ENCODE assay signal across 14 cellular contexts in genomic region chr14:90521930-90522483, GRCh38.
DNase-seq lines count a peak whose midpoint lies in the region; TF ChIP-seq lines count a peak whose summit lies in the region.
"Had no signal": no experiment of that assay in that cellular context is flagged by ENCODE, and none has a peak within 500 bp of the region (broad histone marks: within the 10 kb centered on the region; RNA-seq: fewer than 3 reads in every experiment).

No MANE protein-coding gene starts in this region.

- intact Hi-C loops in breast epithelium (cut with DNase I; ENCODE audit: low total_unique reads): loop anchor here (5.0 kb wide), 1 partner anchor 125 kb away; the partner anchor contains the start of gene CALM1
- intact Hi-C loops in MCF 10A (cut with micrococcal nuclease): no loop called here
- intact Hi-C loops in posterior vena cava (cut with DNase I): loop anchor here in 1 of 2 donors (5.0 kb wide), 1 partner anchor 125 kb away; the partner anchor contains the start of gene CALM1
- intact Hi-C loops in transverse colon (cut with DNase I; ENCODE audit: low total_unique reads): loop anchor here (10.0 kb wide), 1 partner anchor 217 kb away; no protein-coding TSS in a partner anchor
- intact Hi-C loops in CD4-positive, alpha-beta memory T cell (cut with micrococcal nuclease): no loop called here

- peaks cover 10% of the 10 kb centered on the region for H3K4me1 Mint-ChIP-seq in MCF 10A (ENCODE audit: insufficient read depth, unreplicated experiment)
- no peaks in the 10 kb centered on the region for H3K4me1 Mint-ChIP-seq in CD4-positive, alpha-beta memory T cell
- H3K4me1 Mint-ChIP-seq: activated CD4-positive, alpha-beta T cell treated with anti-CD3 and anti-CD28 coated beads, Interleukin-2, amount 10 ng/mL, durations not matched to agents 7 days and 5 days had no signal

- H3K36me3 ChIP-seq in breast epithelium: no peaks in the 10 kb centered on the region
- H3K36me3 ChIP-seq in esophagus (ENCODE audit: control insufficient read depth in 2 of 2, insufficient read depth in 2 of 2, low read length in 1 of 2): no peaks in the 10 kb centered on the region
- no peaks in the 10 kb centered on the region for H3K36me3 ChIP-seq in transverse colon
- H3K36me3 ChIP-seq in CD4-positive, alpha-beta memory T cell (ENCODE audit: insufficient read depth, low read length): no peaks in the 10 kb centered on the region

- no peaks in the 10 kb centered on the region for H3K27me3 ChIP-seq in breast epithelium
- H3K27me3 ChIP-seq in esophagus (ENCODE audit: control insufficient read depth in 1 of 2, insufficient read depth in 2 of 2, low read length in 2 of 2): no peaks in the 10 kb centered on the region
- H3K27me3 ChIP-seq in transverse colon: no peaks in the 10 kb centered on the region
- no peaks in the 10 kb centered on the region for H3K27me3 ChIP-seq in CD4-positive, alpha-beta memory T cell (ENCODE audit: insufficient read depth, low read length)

- no peak for TF ChIP-seq EP300 in transverse colon (IDR thresholded peaks at IDR 0.05; ENCODE audit: low read depth)

- H3K36me3 Mint-ChIP-seq in MCF 10A (ENCODE audit: insufficient read depth, unreplicated experiment): no peaks in the 10 kb centered on the region
- no peaks in the 10 kb centered on the region for H3K36me3 Mint-ChIP-seq in CD4-positive, alpha-beta memory T cell

- H3K9me3 ChIP-seq in breast epithelium (no peaks in the 10 kb centered on the region), esophagus (ENCODE audit: control insufficient read depth in 2 of 2, insufficient read depth in 1 of 2, low read depth in 1 of 2, low read length in 1 of 2) (no peaks in the 10 kb centered on the region), transverse colon (no peaks in the 10 kb centered on the region)
- H3K9me3 ChIP-seq in CD4-positive, alpha-beta memory T cell (ENCODE audit: control insufficient read depth in 1 of 2, low read length in 2 of 2): no peaks in the 10 kb centered on the region

- DNase-seq in breast epithelium (ENCODE audit: low spot score in 2 of 2) (no peak), MCF 10A (ENCODE audit: unreplicated experiment) (no peak), posterior vena cava (ENCODE audit: low spot score) (peak; percentile 73), transverse colon (no peak), GM10248 (ENCODE audit: extremely low spot score) (no peak), COLO668 (lab: John Stamatoyannopoulos, UW; ENCODE audit: unreplicated experiment) (no peak)
- no peak for DNase-seq in CD4-positive, alpha-beta memory T cell
- DNase-seq: activated CD4-positive, alpha-beta T cell treated with anti-CD3 and anti-CD28 coated beads, Interleukin-2, amount 10 ng/mL, durations not matched to agents 7 days and 5 days; activated gamma-delta T cell treated with Interleukin-2 at 50 U/mL for 16 hours; endodermal cell; H7; SIG-M5 had no signal

- in situ Hi-C loops in transverse colon (cut with MboI; ENCODE audit: low pct_ligation_motif_present in 1 of 4, low pct_unique_long_range_greater_than_20kb in 1 of 4, low sequenced_read_pairs in 3 of 4): no loop called here

- no peak overlapping the region for H3K4me3 Mint-ChIP-seq in MCF 10A (ENCODE audit: unreplicated experiment)
- no peak overlapping the region for H3K4me3 Mint-ChIP-seq in CD4-positive, alpha-beta memory T cell
- H3K4me3 Mint-ChIP-seq: activated CD4-positive, alpha-beta T cell treated with anti-CD3 and anti-CD28 coated beads, Interleukin-2, amount 10 ng/mL, durations not matched to agents 7 days and 5 days; endodermal cell had no signal

- no peak for TF ChIP-seq POLR2A in breast epithelium (IDR thresholded peaks at IDR 0.05)
- no peak for TF ChIP-seq POLR2A in transverse colon (IDR thresholded peaks at IDR 0.05)

- CTCF ChIA-PET in MCF 10A (lab: Yijun Ruan, JAX): interaction anchor here (0.6 to 1.3 kb wide), 3 partner anchors 122 to 1196 kb away, joined by 3 to 4 read pairs (median 3); no protein-coding TSS in a partner anchor
- CTCF ChIA-PET in CD4-positive, alpha-beta memory T cell (lab: Charles Lee; ENCODE audit: partially characterized antibody): interaction anchor here (0.9 to 2.0 kb wide), 2 partner anchors 9 to 123 kb away, joined by 4 to 7 read pairs; no protein-coding TSS in a partner anchor
- CTCF ChIA-PET in GM10248 (lab: Yijun Ruan, JAX): no interaction called here

- WGBS in esophagus, 2 donors: 81 to 83% methylated on average over 18 of the region's 18 CpGs
- WGBS in transverse colon (ENCODE audit: low coverage in 1 of 2), 2 donors: 92 to 100% methylated on average over 2 to 18 of the region's 18 CpGs

- TF ChIP-seq CTCF in breast epithelium (IDR thresholded peaks at IDR 0.05): no peak
- no peak for TF ChIP-seq CTCF in MCF 10A (IDR thresholded peaks at IDR 0.05; ENCODE audit: unreplicated experiment)
- TF ChIP-seq CTCF in transverse colon (IDR thresholded peaks at IDR 0.05): no peak
- no peak for TF ChIP-seq CTCF in GM10248 (IDR thresholded peaks at IDR 0.05; ENCODE audit: control extremely low read depth, extremely low read depth, low read depth, missing control alignments)

- H3K9me3 Mint-ChIP-seq in MCF 10A (ENCODE audit: unreplicated experiment): no peaks in the 10 kb centered on the region
- H3K9me3 Mint-ChIP-seq in CD4-positive, alpha-beta memory T cell: peaks cover 0 to 10% (median 5%) of the 10 kb centered on the region in 8 donors

- H3K4me3 ChIP-seq in breast epithelium: no peak overlapping the region
- H3K4me3 ChIP-seq in esophagus (ENCODE audit: low read depth in 1 of 2, low read length in 2 of 2): no peak overlapping the region
- H3K4me3 ChIP-seq in transverse colon: no peak overlapping the region
- H3K4me3 ChIP-seq in CD4-positive, alpha-beta memory T cell (ENCODE audit: low read length in 2 of 2): no peak overlapping the region

- no peaks in the 10 kb centered on the region for H3K27me3 Mint-ChIP-seq in MCF 10A (ENCODE audit: insufficient read depth, unreplicated experiment)
- H3K27me3 Mint-ChIP-seq in CD4-positive, alpha-beta memory T cell: peaks cover 2 to 5% of the 10 kb centered on the region in 2 donors
- H3K27me3 Mint-ChIP-seq: activated CD4-positive, alpha-beta T cell treated with anti-CD3 and anti-CD28 coated beads, Interleukin-2, amount 10 ng/mL, durations not matched to agents 7 days and 5 days had no signal

- no TSS peak for BruUV-seq in MCF 10A (replicated peaks; lab: Mats Ljungman, UMichigan)

- H3K4me1 ChIP-seq in breast epithelium: peaks cover 4 to 26% of the 10 kb centered on the region in 2 donors
- H3K4me1 ChIP-seq in esophagus (ENCODE audit: control insufficient read depth in 2 of 2, insufficient read depth in 2 of 2, low read length in 1 of 2): peaks cover 25 to 48% of the 10 kb centered on the region in 2 donors
- peaks cover 13 to 47% (median 41%) of the 10 kb centered on the region in 4 donors for H3K4me1 ChIP-seq in transverse colon
- H3K4me1 ChIP-seq in CD4-positive, alpha-beta memory T cell (ENCODE audit: insufficient read depth, low read length): no peaks in the 10 kb centered on the region

- H3K27ac ChIP-seq in breast epithelium (peak overlapping the region; percentile 65 to 74), esophagus (ENCODE audit: low read depth in 2 of 2, low read length in 1 of 2) (peak overlapping the region; percentile 54 to 71), transverse colon (peak overlapping the region; percentile 41 to 72 (median 61))
- no peak overlapping the region for H3K27ac ChIP-seq in CD4-positive, alpha-beta memory T cell (ENCODE audit: low read depth, low read length)
- H3K27ac ChIP-seq: 22Rv1 had no signal

- H3K27ac Mint-ChIP-seq in MCF 10A (ENCODE audit: low read depth, unreplicated experiment): no peak overlapping the region
- H3K27ac Mint-ChIP-seq in CD4-positive, alpha-beta memory T cell: no peak overlapping the region
- H3K27ac Mint-ChIP-seq: activated CD4-positive, alpha-beta T cell treated with anti-CD3 and anti-CD28 coated beads, Interleukin-2, amount 10 ng/mL, durations not matched to agents 7 days and 5 days; endodermal cell had no signal

- POLR2A ChIA-PET in MCF 10A (lab: Yijun Ruan, JAX): no interaction called here
- POLR2A ChIA-PET in CD4-positive, alpha-beta memory T cell (lab: Charles Lee; ENCODE audit: partially characterized antibody): no interaction called here
- POLR2A ChIA-PET in GM10248 (lab: Yijun Ruan, JAX): no interaction called here

Comparison
In these comparisons a context has a peak if more than half of its experiments do, and no peak if none do; other contexts are left out.
1. intact Hi-C loops: an anchor here in breast epithelium (5.0 kb wide) and transverse colon (10.0 kb wide); none called in MCF 10A and CD4-positive, alpha-beta memory T cell.